Comparison of ENCODE assay signal across 1 cellular context in the genomic region with DNA sequence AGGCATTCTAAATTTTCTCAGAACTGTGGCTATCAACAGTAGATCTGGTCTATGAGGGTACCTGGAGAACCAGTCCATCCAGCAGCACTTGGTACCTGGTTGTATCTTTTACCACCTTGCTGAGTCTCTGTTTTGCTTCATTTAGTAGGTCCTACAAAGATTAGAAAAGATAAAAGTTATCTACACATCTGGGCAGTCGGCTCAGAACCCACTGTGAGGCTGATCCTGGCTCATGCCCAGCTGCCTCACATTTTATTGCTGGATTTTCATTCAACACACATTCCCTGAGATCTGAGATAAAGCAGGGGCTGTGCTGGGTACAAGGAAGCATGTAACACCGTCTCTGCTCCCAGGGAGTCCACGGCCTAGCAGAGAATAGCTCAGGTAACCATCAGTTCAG.
TF ChIP-seq lines count a peak whose summit lies in the region.

No MANE protein-coding gene starts in this region.

TF ChIP-seq in endothelial cell of umbilical vein, 7 proteins besides CTCF, POLR2A, EP300 and RAD21:
- TF ChIP-seq, protein P1, sequence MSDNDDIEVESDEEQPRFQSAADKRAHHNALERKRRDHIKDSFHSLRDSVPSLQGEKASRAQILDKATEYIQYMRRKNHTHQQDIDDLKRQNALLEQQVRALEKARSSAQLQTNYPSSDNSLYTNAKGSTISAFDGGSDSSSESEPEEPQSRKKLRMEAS (IDR thresholded peaks at IDR 0.05; ENCODE audit: insufficient read depth, insufficient read length), result no peak
- TF ChIP-seq FOS (IDR thresholded peaks at IDR 0.05; ENCODE audit: borderline replicate concordance, insufficient read depth, low read length) (no peak), EZH2 (IDR thresholded peaks at IDR 0.05; ENCODE audit: borderline replicate concordance, low read depth, low read length, severe bottlenecking) (no peak), MYC (IDR thresholded peaks at IDR 0.05; ENCODE audit: low read depth, low read length) (no peak), POLR2AphosphoS5 (IDR thresholded peaks at IDR 0.05; ENCODE audit: insufficient read depth, low read depth, low read length) (no peak), GATA2 (IDR thresholded peaks at IDR 0.05; ENCODE audit: insufficient read depth, insufficient read length, low read depth, low read length) (no peak), JUN (IDR thresholded peaks at IDR 0.05; ENCODE audit: borderline replicate concordance, insufficient read depth, insufficient read length, low read depth) (no peak)
